Comparison of ENCODE assay signal across 27 cellular contexts in the genomic region with DNA sequence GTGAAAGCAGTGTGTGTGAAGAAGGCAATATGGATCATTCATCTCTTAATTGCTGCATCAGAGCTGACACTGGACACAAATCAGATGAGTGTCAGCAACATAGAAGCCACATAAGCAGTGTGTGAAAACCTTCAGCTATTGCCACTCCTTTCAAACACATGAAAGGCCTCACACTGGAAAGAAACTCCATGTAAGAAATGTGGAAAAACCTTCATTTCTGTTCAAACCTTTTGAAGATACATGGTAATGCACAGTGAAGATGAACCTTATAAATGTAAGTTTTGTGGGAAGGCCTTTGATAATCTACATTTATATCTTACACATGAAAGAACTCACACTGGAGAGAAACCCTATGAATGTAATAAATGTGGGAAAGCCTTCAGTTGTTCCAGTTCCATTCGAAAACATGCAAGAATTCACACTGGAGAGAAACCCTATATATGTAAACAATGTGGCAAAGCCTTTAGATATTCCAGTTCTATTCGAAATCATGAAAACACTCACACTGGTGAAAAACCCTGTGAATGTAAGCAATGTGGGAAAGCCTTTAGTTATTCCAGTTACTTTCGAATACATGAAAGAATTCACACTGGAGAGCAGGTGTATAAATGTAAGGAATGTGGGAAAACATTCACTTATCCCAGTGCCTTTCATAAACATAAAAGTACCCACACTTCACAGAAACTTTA.
"Had no signal": no experiment of that assay in that cellular context is flagged by ENCODE, and none has a peak within 500 bp of the region (broad histone marks: within the 10 kb centered on the region; RNA-seq: fewer than 3 reads in every experiment).

No MANE protein-coding gene starts in this region.

- DNase-seq: activated CD4-positive, alpha-beta memory T cell treated with anti-CD3 and anti-CD28 coated beads, Interleukin-2, amount 10 ng/mL, durations not matched to agents 7 days and 5 days; activated CD4-positive, alpha-beta T cell treated with anti-CD3 and anti-CD28 coated beads for 1 hour; activated CD4-positive, alpha-beta T cell treated with anti-CD3 and anti-CD28 coated beads for 48 hours; activated CD4-positive, CD25-positive, alpha-beta regulatory T cell; activated gamma-delta T cell; activated naive CD4-positive, alpha-beta T cell treated with Interleukin-2 at 50 U/mL for 16 hours; activated naive CD8-positive, alpha-beta T cell treated with anti-CD3 and anti-CD28 coated beads, Interleukin-2, amount 10 ng/mL, durations not matched to agents 7 days and 5 days; activated T-cell treated with anti-CD3 and anti-CD28 coated beads, Interleukin-2, amount 50 U/mL, for 24 hours; adrenal gland; body of pancreas; Karpas-422; NCI-H1105; NCI-H1417 treated with DMSO at 0.1 percent for 48 hours; NCI-H187 treated with DMSO at 0.1 percent for 48 hours; NCI-H2081; NCI-H226; NCI-H446 treated with DMSO at 0.1 percent for 48 hours; NCI-H524; NCI-H69; NCI-H82; Right ventricle myocardium superior; SW 1271; T-helper 1 cell; T-helper 9 cell; WERI-Rb-1 had no signal

- ATAC-seq: body of pancreas had no signal

- H3K27ac ChIP-seq: adrenal gland, body of pancreas, breast epithelium, WERI-Rb-1 had no signal

- H3K4me1 ChIP-seq: adrenal gland, body of pancreas, breast epithelium had no signal

- H3K4me3 ChIP-seq: adrenal gland, body of pancreas, breast epithelium had no signal

- H3K27me3 ChIP-seq: adrenal gland, body of pancreas, breast epithelium had no signal

- FAIRE-seq: astrocyte had no signal

- H3K36me3 ChIP-seq: adrenal gland, breast epithelium had no signal
